In genomic region chr6:41723936-41724637, GRCh38 we compare ENCODE assay signal across 11 cellular contexts. TPM values are rescaled to one million over a fixed set of nuclear protein-coding genes. Genes with fewer than 3 reads are reported as not detected.
DNase-seq lines count a peak whose midpoint lies in the region; ATAC-seq, FAIRE-seq and TF ChIP-seq lines count a peak whose summit lies in the region.
"Had no signal": no experiment of that assay in that cellular context is flagged by ENCODE, and none has a peak within 500 bp of the region (broad histone marks: within the 10 kb centered on the region; RNA-seq: fewer than 3 reads in every experiment).

No MANE protein-coding gene starts in this region.

- ATAC-seq in stimulated activated naive CD8-positive, alpha-beta T cell treated with anti-CD3 and anti-CD28 coated beads, Interleukin-15, Interleukin-2, amounts not matched to agents 100 U/mL and 50 U/mL, for 24 hours = no peak
- ATAC-seq in K562 = no peak
- no peak for ATAC-seq in HG03039 (IDR thresholded peaks at IDR 0.05; ENCODE audit: unreplicated experiment)
- no peak for ATAC-seq in HG03432 (IDR thresholded peaks at IDR 0.05; ENCODE audit: unreplicated experiment)

- H3K4ac ChIP-seq in mesendoderm (ENCODE audit: low read depth, low read length) = no peak overlapping the region

- no peaks in the 10 kb centered on the region for H3K36me3 ChIP-seq in K562 (ENCODE audit: control insufficient read depth, insufficient read depth, low read length)
- no peaks in the 10 kb centered on the region for H3K36me3 ChIP-seq in mesendoderm (ENCODE audit: control insufficient read depth, insufficient read depth, low read length)

- H3K27ac Mint-ChIP-seq in stimulated activated naive CD8-positive, alpha-beta T cell treated with anti-CD3 and anti-CD28 coated beads, Interleukin-15, Interleukin-2, amounts not matched to agents 100 ng/mL and 50 ng/mL, for 24 hours = peak overlapping the region; percentile 49
- H3K27ac Mint-ChIP-seq in nephron progenitor cell = no peak overlapping the region

- H3K79me2 ChIP-seq in K562 (ENCODE audit: control insufficient read depth, insufficient read depth, low read length) = no peaks in the 10 kb centered on the region
- H3K79me2 ChIP-seq in mesendoderm (ENCODE audit: control insufficient read depth, insufficient read depth, low read length) = no peaks in the 10 kb centered on the region

- POLR2A ChIA-PET in K562 (lab: Yijun Ruan, JAX) = interaction anchor here (0.6 to 1.7 kb wide), 7 partner anchors 8 to 1126 kb away, joined by 3 to 7 read pairs (median 5); no protein-coding TSS in a partner anchor

- H3K4me3 ChIP-seq in K562 (no peak overlapping the region), mesendoderm (ENCODE audit: low read length) (no peak overlapping the region)

- in situ Hi-C loops in K562 (cut with MboI) = no loop called here

- H3K27ac ChIP-seq in K562 (ENCODE audit: extremely low read depth, low read depth, low read length) = no peak overlapping the region
- no peak overlapping the region for H3K27ac ChIP-seq in mesendoderm (ENCODE audit: low read depth, low read length)

- peak overlapping the region; percentile 19 for H2BK5ac ChIP-seq in mesendoderm (ENCODE audit: low read length)

- no peak for TF ChIP-seq CTCF in K562 (IDR thresholded peaks at IDR 0.05 in 2 of 3, conservative IDR thresholded peaks at IDR 0.05 in 1 of 3; ENCODE audit: insufficient read depth in 2 of 3, low read depth in 1 of 3, low read length in 3 of 3)
- no peak for TF ChIP-seq CTCF in GM10266 (IDR thresholded peaks at IDR 0.05; ENCODE audit: control insufficient read depth, insufficient read depth, low read depth, missing control alignments)
- no peak for TF ChIP-seq CTCF in nephron progenitor cell (IDR thresholded peaks at IDR 0.05)

- 39% methylated on average over 14 of the region's 14 CpGs for WGBS in K562 (ENCODE audit: insufficient coverage, low coverage, missing lambda C conversion rate)
- no CpG with 5 or more reads among the region's 14 CpGs for WGBS in mesendoderm (ENCODE audit: extremely low coverage, insufficient coverage, low lambda C conversion rate)

- H4K20me1 ChIP-seq in K562 (replicated peaks; ENCODE audit: control insufficient read depth, insufficient read depth, low read length) = peaks cover 15% of the 10 kb centered on the region

- H3K9me3 ChIP-seq in K562 (replicated peaks; ENCODE audit: control insufficient read depth, insufficient read depth, low read depth, low read length) = no peaks in the 10 kb centered on the region

- no peak overlapping the region for H2AFZ ChIP-seq in K562 (ENCODE audit: low read depth, low read length)

- H3K4me2 ChIP-seq in K562 (ENCODE audit: insufficient read depth, low read length) (no peak overlapping the region), mesendoderm (ENCODE audit: low read length) (no peak overlapping the region)

- H2BK15ac ChIP-seq in mesendoderm (replicated peaks; ENCODE audit: low read depth) = no peak overlapping the region

- no peak for TF ChIP-seq RAD21 in K562 (CRISPR knock-in tag; conservative IDR thresholded peaks at IDR 0.05 in 1 of 2, IDR thresholded peaks at IDR 0.05 in 1 of 2)

- no TSS peak for BruUV-seq in K562 (replicated peaks; lab: Mats Ljungman, UMichigan)

- peaks cover 16 to 26% of the 10 kb centered on the region in 2 experiments for H3K4me1 ChIP-seq in K562 (replicated peaks in 1 of 2; ENCODE audit: control insufficient read depth in 2 of 2, insufficient read depth in 2 of 2, low read length in 2 of 2)
- H3K4me1 ChIP-seq in mesendoderm (ENCODE audit: control insufficient read depth, low read depth, low read length) = peaks cover 6% of the 10 kb centered on the region

- no peak overlapping the region for H3K23ac ChIP-seq in mesendoderm (ENCODE audit: low read length)

- peak overlapping the region in 1 of 2 experiments; percentile 64; a peak in 2 of 4 replicates for H3K9ac ChIP-seq in K562 (ENCODE audit: insufficient read depth in 1 of 2, low read depth in 2 of 2, low read length in 2 of 2)
- H3K9ac ChIP-seq in mesendoderm (ENCODE audit: low read length) = peak overlapping the region; percentile 31

- no peak overlapping the region for H4K5ac ChIP-seq in mesendoderm (ENCODE audit: low read length)

- peaks cover 35% of the 10 kb centered on the region for H3K4me1 Mint-ChIP-seq in stimulated activated naive CD8-positive, alpha-beta T cell treated with anti-CD3 and anti-CD28 coated beads, Interleukin-15, Interleukin-2, amounts not matched to agents 100 ng/mL and 50 ng/mL, for 24 hours (ENCODE audit: low read depth)
- H3K4me1 Mint-ChIP-seq in nephron progenitor cell = peaks cover 37% of the 10 kb centered on the region

- intact Hi-C loops in K562 (cut with micrococcal nuclease) = no loop called here

- H4K8ac ChIP-seq in mesendoderm (ENCODE audit: low read depth, low read length) = no peak overlapping the region

- TF ChIP-seq POLR2A in K562 (conservative IDR thresholded peaks at IDR 0.05) = no peak

- CTCF ChIA-PET in K562 (lab: Yijun Ruan, JAX; ENCODE audit: low intra/inter-chr PET ratio) = no interaction called here

- no peaks in the 10 kb centered on the region for H3K27me3 Mint-ChIP-seq in stimulated activated naive CD8-positive, alpha-beta T cell treated with anti-CD3 and anti-CD28 coated beads, Interleukin-15, Interleukin-2, amounts not matched to agents 100 ng/mL and 50 ng/mL, for 24 hours
- H3K27me3 Mint-ChIP-seq in nephron progenitor cell (ENCODE audit: low read depth, poor library complexity) = peaks cover 3% of the 10 kb centered on the region

- H3K27me3 ChIP-seq in K562 (ENCODE audit: control insufficient read depth in 2 of 2, insufficient read depth in 2 of 2, low read length in 2 of 2) (peaks cover 0 to 11% of the 10 kb centered on the region in 2 experiments; a peak in 1 of 5 replicates), mesendoderm (ENCODE audit: insufficient read depth, low read length, poor library complexity) (no peaks in the 10 kb centered on the region)

- H3K18ac ChIP-seq in mesendoderm (ENCODE audit: low read length) = no peak overlapping the region

- no peak for FAIRE-seq in K562 (lab: Jason Lieb, UNC)

- peak overlapping the region; percentile 55 for H2AK5ac ChIP-seq in mesendoderm (ENCODE audit: low read length)

- no peak for DNase-seq in stimulated activated naive CD8-positive, alpha-beta T cell treated with anti-CD3 and anti-CD28 coated beads, Interleukin-15, Interleukin-2, amounts not matched to agents 100 U/mL and 50 U/mL, for 24 hours
- DNase-seq in K562 (ENCODE audit: extremely low read depth in 1 of 4, low spot score in 3 of 4) (no peak), mesendoderm (no peak), GM10266 (ENCODE audit: extremely low spot score) (no peak), nephron progenitor cell (no peak)
- DNase-seq: central memory CD4-positive, alpha-beta T cell had no signal

- H3K79me1 ChIP-seq in mesendoderm (ENCODE audit: low read length) = no peaks in the 10 kb centered on the region

- peak overlapping the region; percentile 57 for H3K56ac ChIP-seq in mesendoderm (ENCODE audit: low read length)

- peak overlapping the region; percentile 56 for H3K4me3 Mint-ChIP-seq in stimulated activated naive CD8-positive, alpha-beta T cell treated with anti-CD3 and anti-CD28 coated beads, Interleukin-15, Interleukin-2, amounts not matched to agents 100 ng/mL and 50 ng/mL, for 24 hours
- H3K4me3 Mint-ChIP-seq in nephron progenitor cell = no peak overlapping the region

- H3K36me3 Mint-ChIP-seq in stimulated activated naive CD8-positive, alpha-beta T cell treated with anti-CD3 and anti-CD28 coated beads, Interleukin-15, Interleukin-2, amounts not matched to agents 100 ng/mL and 50 ng/mL, for 24 hours (ENCODE audit: low read depth) = no peaks in the 10 kb centered on the region
- no peaks in the 10 kb centered on the region for H3K36me3 Mint-ChIP-seq in nephron progenitor cell (ENCODE audit: low read depth)

- no peak for TF ChIP-seq EP300 in K562 (IDR thresholded peaks at IDR 0.05; ENCODE audit: low read length)

- no peaks in the 10 kb centered on the region for H3K9me3 Mint-ChIP-seq in stimulated activated naive CD8-positive, alpha-beta T cell treated with anti-CD3 and anti-CD28 coated beads, Interleukin-15, Interleukin-2, amounts not matched to agents 100 ng/mL and 50 ng/mL, for 24 hours
- no peaks in the 10 kb centered on the region for H3K9me3 Mint-ChIP-seq in nephron progenitor cell

- no peaks in the 10 kb centered on the region for H3K9me1 ChIP-seq in K562 (ENCODE audit: control insufficient read depth, insufficient read depth, low read length)

- no peak overlapping the region for H2BK120ac ChIP-seq in mesendoderm (ENCODE audit: low read depth, low read length)

RNA-seq across cellular contexts. Expression of gene TFEB, which starts 11.3 kb away (rescaled TPM):
- 2.1 and 8.5 TPM in 2 replicates for total RNA-seq in K562 (2011; cell fraction: chromatin; rRNA removed; ENCODE audit: low replicate concordance)
- 4.5 and 5.3 TPM in 2 replicates for total RNA-seq in K562 (2011; cell fraction: nucleolus; rRNA removed)
- 3.0 and 3.6 TPM in 2 replicates for total RNA-seq in K562 (2011; cell fraction: nucleoplasm; rRNA removed)
- total RNA-seq in K562 (2014; rRNA removed) (3.8 and 4.4 TPM in 2 replicates), K562 (2014; rRNA removed; fragmentation: Illumina TruSeq; extraction: Trizol) (0.64 and 0.84 TPM in 2 replicates), K562 (2015; rRNA removed; fragmentation: Illumina TruSeq; extraction: Trizol) (1.1 TPM in 2 replicates), K562 (2021) (3.6 and 4.7 TPM in 2 replicates)
- polyA plus RNA-seq in K562 (2011; rRNA removed) (2.0 and 4.4 TPM in 2 replicates), K562 (2014; fragmentation: Illumina TruSeq; extraction: Trizol) (2.0 TPM in 2 replicates), K562 (2014; fragmentation: Nextera tagmentation; extraction: Ambion mirVana) (under 1 TPM; 0.04 to 0.07 TPM), K562 (2014; rRNA removed) (1.8 and 2.4 TPM in 2 replicates)
- polyA plus RNA-seq in K562 (2011; cell fraction: cytosol; rRNA removed) = 3.6 and 5.6 TPM in 2 replicates
- 2.6 and 4.3 TPM in 2 replicates for polyA plus RNA-seq in K562 (2011; cell fraction: nucleus; rRNA removed)
- polyA plus RNA-seq in K562 (2012) = 1.7 and 3.4 TPM in 2 replicates
- polyA minus RNA-seq in K562 (2011; rRNA and poly(A)+ RNA removed) = 1.3 and 2.2 TPM in 2 replicates
- polyA minus RNA-seq in K562 (2011; cell fraction: cytosol; rRNA and poly(A)+ RNA removed) = 2.2 and 3.1 TPM in 2 replicates
- 2.3 and 2.7 TPM in 2 replicates for polyA minus RNA-seq in K562 (2011; cell fraction: nucleus; rRNA and poly(A)+ RNA removed)
- 0.11 TPM for polyA plus RNA-seq in mesendoderm (2013, experiment 1 of 2)
- 0.22 TPM for polyA plus RNA-seq in mesendoderm (2013, experiment 2 of 2)

RNA-seq across cellular contexts. Expression of gene PGC, which starts 23.1 kb away (rescaled TPM):
- total RNA-seq in K562 (2011; cell fraction: chromatin; rRNA removed; ENCODE audit: low replicate concordance) = not detected in 2 replicates
- not detected in 2 replicates for total RNA-seq in K562 (2011; cell fraction: nucleolus; rRNA removed)
- total RNA-seq in K562 (2011; cell fraction: nucleoplasm; rRNA removed) = not detected in 2 replicates
- total RNA-seq in K562 (2014; rRNA removed) = not detected in 2 replicates
- total RNA-seq in K562 (2014; rRNA removed; fragmentation: Illumina TruSeq; extraction: Trizol) = not detected in 2 replicates
- total RNA-seq in K562 (2015; rRNA removed; fragmentation: Illumina TruSeq; extraction: Trizol) = not detected in 2 replicates
- 0.40 and 0.81 TPM in 2 replicates for total RNA-seq in K562 (2021)
- polyA plus RNA-seq in K562 (2011; rRNA removed) = not detected in 2 replicates
- polyA plus RNA-seq in K562 (2011; cell fraction: cytosol; rRNA removed) = 0.03 TPM in 1 of 2 replicates, not detected in the other
- not detected in 2 replicates for polyA plus RNA-seq in K562 (2011; cell fraction: nucleus; rRNA removed)
- not detected in 2 replicates for polyA plus RNA-seq in K562 (2012)
- polyA plus RNA-seq in K562 (2014; fragmentation: Illumina TruSeq; extraction: Trizol) = not detected in 2 replicates
- polyA plus RNA-seq in K562 (2014; fragmentation: Nextera tagmentation; extraction: Ambion mirVana) = under 1 TPM in 1 of 2 experiments, not detected in 1; 0.17 TPM
- not detected in 2 replicates for polyA plus RNA-seq in K562 (2014; rRNA removed)
- polyA minus RNA-seq in K562 (2011; rRNA and poly(A)+ RNA removed) = not detected in 2 replicates
- polyA minus RNA-seq in K562 (2011; cell fraction: cytosol; rRNA and poly(A)+ RNA removed) = 2.1 TPM in 1 of 2 replicates, not detected in the other
- not detected in 2 replicates for polyA minus RNA-seq in K562 (2011; cell fraction: nucleus; rRNA and poly(A)+ RNA removed)
- polyA plus RNA-seq in mesendoderm (2013, experiment 1 of 2) = 0.13 TPM
- polyA plus RNA-seq in mesendoderm (2013, experiment 2 of 2) = 0.10 TPM
- total RNA-seq: left cardiac atrium, NCI-H460 had no signal

RNA-seq across cellular contexts. Expression of gene FRS3, which starts 55.6 kb away (rescaled TPM):
- 3.2 and 6.0 TPM in 2 replicates for total RNA-seq in K562 (2011; cell fraction: chromatin; rRNA removed; ENCODE audit: low replicate concordance)
- total RNA-seq in K562 (2011; cell fraction: nucleolus; rRNA removed) = 4.7 and 5.5 TPM in 2 replicates
- total RNA-seq in K562 (2011; cell fraction: nucleoplasm; rRNA removed) = 3.2 and 3.7 TPM in 2 replicates
- total RNA-seq in K562 (2014; rRNA removed) = 1.7 and 3.1 TPM in 2 replicates
- 0.45 and 1.0 TPM in 2 replicates for total RNA-seq in K562 (2014; rRNA removed; fragmentation: Illumina TruSeq; extraction: Trizol)
- total RNA-seq in K562 (2015; rRNA removed; fragmentation: Illumina TruSeq; extraction: Trizol) = 1.1 and 1.8 TPM in 2 replicates
- 3.1 and 3.3 TPM in 2 replicates for total RNA-seq in K562 (2021)
- polyA plus RNA-seq in K562 (2011; rRNA removed) = 3.0 and 4.2 TPM in 2 replicates
- 4.3 and 6.5 TPM in 2 replicates for polyA plus RNA-seq in K562 (2011; cell fraction: cytosol; rRNA removed)
- 8.1 and 10.8 TPM in 2 replicates for polyA plus RNA-seq in K562 (2011; cell fraction: nucleus; rRNA removed)
- 1.5 and 4.5 TPM in 2 replicates for polyA plus RNA-seq in K562 (2012)
- 1.6 and 3.0 TPM in 2 replicates for polyA plus RNA-seq in K562 (2014; fragmentation: Illumina TruSeq; extraction: Trizol)
- polyA plus RNA-seq in K562 (2014; fragmentation: Nextera tagmentation; extraction: Ambion mirVana) = under 1 TPM; 0.03 to 0.06 TPM
- 3.4 and 3.7 TPM in 2 replicates for polyA plus RNA-seq in K562 (2014; rRNA removed)
- 0.84 and 0.95 TPM in 2 replicates for polyA minus RNA-seq in K562 (2011; rRNA and poly(A)+ RNA removed)
- polyA minus RNA-seq in K562 (2011; cell fraction: cytosol; rRNA and poly(A)+ RNA removed) = 0.82 and 1.0 TPM in 2 replicates
- 1.6 and 1.8 TPM in 2 replicates for polyA minus RNA-seq in K562 (2011; cell fraction: nucleus; rRNA and poly(A)+ RNA removed)
- 1.7 TPM for polyA plus RNA-seq in mesendoderm (2013, experiment 1 of 2)
- polyA plus RNA-seq in mesendoderm (2013, experiment 2 of 2) = 1.7 TPM

RNA-seq across cellular contexts. Expression of gene PRICKLE4, which starts 56.5 kb away (rescaled TPM):
- total RNA-seq in K562 (2011; cell fraction: chromatin; rRNA removed; ENCODE audit: low replicate concordance) = 6.0 and 13.5 TPM in 2 replicates
- total RNA-seq in K562 (2011; cell fraction: nucleolus; rRNA removed) = 5.4 and 6.8 TPM in 2 replicates
- 4.6 and 6.0 TPM in 2 replicates for total RNA-seq in K562 (2011; cell fraction: nucleoplasm; rRNA removed)
- total RNA-seq in K562 (2014; rRNA removed) = 1.3 TPM in 1 of 2 replicates, not detected in the other
- not detected in 2 replicates for total RNA-seq in K562 (2014; rRNA removed; fragmentation: Illumina TruSeq; extraction: Trizol)
- not detected in 2 replicates for total RNA-seq in K562 (2015; rRNA removed; fragmentation: Illumina TruSeq; extraction: Trizol)
- 0.20 and 0.87 TPM in 2 replicates for total RNA-seq in K562 (2021)
- 0.32 and 0.54 TPM in 2 replicates for polyA plus RNA-seq in K562 (2011; rRNA removed)
- 0.07 and 0.19 TPM in 2 replicates for polyA plus RNA-seq in K562 (2011; cell fraction: cytosol; rRNA removed)
- 12.6 and 13.9 TPM in 2 replicates for polyA plus RNA-seq in K562 (2011; cell fraction: nucleus; rRNA removed)
- polyA plus RNA-seq in K562 (2012) = 1.9 and 2.0 TPM in 2 replicates
- polyA plus RNA-seq in K562 (2014; fragmentation: Illumina TruSeq; extraction: Trizol) = not detected in 2 replicates
- polyA plus RNA-seq in K562 (2014; fragmentation: Nextera tagmentation; extraction: Ambion mirVana) = not detected
- 0.27 and 1.7 TPM in 2 replicates for polyA plus RNA-seq in K562 (2014; rRNA removed)
- polyA minus RNA-seq in K562 (2011; rRNA and poly(A)+ RNA removed) = 0.56 TPM in 1 of 2 replicates, not detected in the other
- polyA minus RNA-seq in K562 (2011; cell fraction: cytosol; rRNA and poly(A)+ RNA removed) = not detected in 2 replicates
- 3.9 and 7.4 TPM in 2 replicates for polyA minus RNA-seq in K562 (2011; cell fraction: nucleus; rRNA and poly(A)+ RNA removed)
- polyA plus RNA-seq in mesendoderm (2013, experiment 1 of 2) = 0.03 TPM
- 0.11 TPM for polyA plus RNA-seq in mesendoderm (2013, experiment 2 of 2)
